Comparison of ENCODE assay signal across 16 cellular contexts in genomic region chrX:330726-331144, GRCh38. TPM values are rescaled to one million over a fixed set of nuclear protein-coding genes. Genes with fewer than 3 reads are reported as not detected.
DNase-seq lines count a peak whose midpoint lies in the region; ATAC-seq, FAIRE-seq and TF ChIP-seq lines count a peak whose summit lies in the region.
"Had no signal": no experiment of that assay in that cellular context is flagged by ENCODE, and none has a peak within 500 bp of the region (broad histone marks: within the 10 kb centered on the region; RNA-seq: fewer than 3 reads in every experiment).

No MANE protein-coding gene starts in this region.

- CTCF ChIA-PET in K562 (lab: Yijun Ruan, JAX; ENCODE audit: low intra/inter-chr PET ratio): no interaction called here

- H3K4me3 ChIP-seq in K562: no peak overlapping the region
- H3K4me3 ChIP-seq in left lung: no peak overlapping the region
- peak overlapping the region in 2 of 8 donors; percentile 10 to 50 for H3K4me3 ChIP-seq in spleen
- peak overlapping the region in 1 of 4 donors; percentile 13 for H3K4me3 ChIP-seq in Peyer's patch

- FAIRE-seq in K562 (lab: Jason Lieb, UNC): no peak
- FAIRE-seq: islet of Langerhans had no signal

- no peak overlapping the region for H3K4me2 ChIP-seq in K562 (ENCODE audit: insufficient read depth, low read length)

- H3K36me3 ChIP-seq in K562 (ENCODE audit: control insufficient read depth, insufficient read depth, low read length): no peaks in the 10 kb centered on the region
- peaks cover 0 to 23% of the 10 kb centered on the region in 2 donors for H3K36me3 ChIP-seq in left lung
- H3K36me3 ChIP-seq in spleen: peaks cover 0 to 35% (median 14%) of the 10 kb centered on the region in 6 donors
- peaks cover 0 to 3% (median 0%) of the 10 kb centered on the region in 3 donors for H3K36me3 ChIP-seq in Peyer's patch

- H3K9me1 ChIP-seq in K562 (ENCODE audit: control insufficient read depth, insufficient read depth, low read length): no peaks in the 10 kb centered on the region

- DNase-seq in activated gamma-delta T cell treated with Interleukin-2 at 50 U/mL for 16 hours: peak; percentile 3
- DNase-seq in activated gamma-delta T cell (lab: John Stamatoyannopoulos, UW): no peak
- DNase-seq in K562 (ENCODE audit: extremely low read depth in 1 of 4, low spot score in 3 of 4): no peak
- peak; percentile 22 to 58 for DNase-seq in left lung
- peak; percentile 78 for DNase-seq in spleen
- DNase-seq in NOMO-1 treated with dmso at 0.1 percent for 144 hours (lab: John Stamatoyannopoulos, UW; ENCODE audit: unreplicated experiment): no peak
- DNase-seq in Peyer's patch: no peak
- DNase-seq in SHP77 treated with DMSO at 0.1 percent for 48 hours (lab: John Stamatoyannopoulos, UW): no peak
- DNase-seq: activated effector memory CD4-positive, alpha-beta T cell treated with anti-CD3 and anti-CD28 coated beads, Interleukin-2, amount 50 U/mL, for 16 hours; cortex of kidney; NCI-H1048; stimulated activated naive B cell treated with anti-CD40 and anti-IgM and Interleukin-4, amounts not matched to agents 10 μg/mL and 1 μg/mL and 100 μg/mL, for 72 hours had no signal

- no CpG with 5 or more reads among the region's 28 CpGs for WGBS in K562 (ENCODE audit: insufficient coverage, low coverage, missing lambda C conversion rate)
- 11 to 35% (median 22%) methylated on average over 5 to 28 of the region's 28 CpGs for WGBS in spleen, 5 donors

- TF ChIP-seq POLR2A in K562 (conservative IDR thresholded peaks at IDR 0.05) (no peak), spleen (IDR thresholded peaks at IDR 0.05) (no peak), Peyer's patch (IDR thresholded peaks at IDR 0.05) (no peak)

- no peaks in the 10 kb centered on the region for H3K79me2 ChIP-seq in K562 (ENCODE audit: control insufficient read depth, insufficient read depth, low read length)

- peaks cover 0 to 3% of the 10 kb centered on the region in 2 experiments; a peak in 2 of 5 replicates for H3K4me1 ChIP-seq in K562 (replicated peaks in 1 of 2; ENCODE audit: control insufficient read depth in 2 of 2, insufficient read depth in 2 of 2, low read length in 2 of 2)
- H3K4me1 ChIP-seq in left lung: peaks cover 6 to 15% of the 10 kb centered on the region in 2 donors
- peaks cover 4 to 18% (median 11%) of the 10 kb centered on the region in 6 donors for H3K4me1 ChIP-seq in spleen
- peaks cover 0 to 10% (median 4%) of the 10 kb centered on the region in 4 donors for H3K4me1 ChIP-seq in Peyer's patch

- no peaks in the 10 kb centered on the region for H4K20me1 ChIP-seq in K562 (replicated peaks; ENCODE audit: control insufficient read depth, insufficient read depth, low read length)

- no peak overlapping the region for H3K9ac ChIP-seq in K562 (ENCODE audit: insufficient read depth in 1 of 2, low read depth in 2 of 2, low read length in 2 of 2)

- H3K9me3 ChIP-seq in K562 (replicated peaks; ENCODE audit: control insufficient read depth, insufficient read depth, low read depth, low read length) (no peaks in the 10 kb centered on the region), left lung (no peaks in the 10 kb centered on the region), spleen (no peaks in the 10 kb centered on the region), Peyer's patch (no peaks in the 10 kb centered on the region)
- H3K9me3 ChIP-seq: upper lobe of left lung had no signal

- no peak overlapping the region for H3K27ac ChIP-seq in K562 (ENCODE audit: extremely low read depth, low read depth, low read length)
- H3K27ac ChIP-seq in left lung: no peak overlapping the region
- no peak overlapping the region for H3K27ac ChIP-seq in spleen
- no peak overlapping the region for H3K27ac ChIP-seq in Peyer's patch
- H3K27ac ChIP-seq: epithelial cell of prostate, upper lobe of left lung, VCaP had no signal

- in situ Hi-C loops in K562 (cut with MboI): no loop called here

- TF ChIP-seq CTCF in K562 (IDR thresholded peaks at IDR 0.05 in 2 of 3, conservative IDR thresholded peaks at IDR 0.05 in 1 of 3; ENCODE audit: insufficient read depth in 2 of 3, low read depth in 1 of 3, low read length in 3 of 3) (no peak), left lung (IDR thresholded peaks at IDR 0.05) (no peak), spleen (IDR thresholded peaks at IDR 0.05 in 8 of 11, conservative IDR thresholded peaks at IDR 0.05 in 3 of 11) (no peak), Peyer's patch (IDR thresholded peaks at IDR 0.05) (no peak)

- H2AFZ ChIP-seq in K562 (ENCODE audit: low read depth, low read length): no peak overlapping the region

- no peak for TF ChIP-seq RAD21 in K562 (CRISPR knock-in tag; conservative IDR thresholded peaks at IDR 0.05 in 1 of 2, IDR thresholded peaks at IDR 0.05 in 1 of 2)

- intact Hi-C loops in K562 (cut with micrococcal nuclease): no loop called here
- intact Hi-C loops in left lung (cut with DNase I): no loop called here
- intact Hi-C loops in spleen (cut with DNase I; ENCODE audit: low total_unique reads): no loop called here

- POLR2A ChIA-PET in K562 (lab: Yijun Ruan, JAX): no interaction called here

- BruUV-seq in K562 (replicated peaks; lab: Mats Ljungman, UMichigan): no TSS peak

- ATAC-seq in K562: no peak
- ATAC-seq in left lung: no peak

- no peak for TF ChIP-seq EP300 in K562 (IDR thresholded peaks at IDR 0.05; ENCODE audit: low read length)

- no peaks in the 10 kb centered on the region; a peak in 1 of 5 replicates for H3K27me3 ChIP-seq in K562 (ENCODE audit: control insufficient read depth in 2 of 2, insufficient read depth in 2 of 2, low read length in 2 of 2)
- H3K27me3 ChIP-seq in left lung: peaks cover 19 to 31% of the 10 kb centered on the region in 2 donors
- H3K27me3 ChIP-seq in spleen (replicated peaks in 1 of 7): peaks cover 4 to 31% (median 23%) of the 10 kb centered on the region in 7 donors
- peaks cover 0 to 4% of the 10 kb centered on the region in 2 donors for H3K27me3 ChIP-seq in Peyer's patch

RNA-seq across cellular contexts. Expression of gene GTPBP6, which starts 12.1 kb away (rescaled TPM):
- 8.2 and 16.9 TPM in 2 replicates for total RNA-seq in K562 (2011; cell fraction: chromatin; rRNA removed; ENCODE audit: low replicate concordance)
- total RNA-seq in K562 (2011; cell fraction: nucleolus; rRNA removed): 12.7 and 13.9 TPM in 2 replicates
- 7.4 and 11.1 TPM in 2 replicates for total RNA-seq in K562 (2011; cell fraction: nucleoplasm; rRNA removed)
- 28.6 and 34.9 TPM in 2 replicates for total RNA-seq in K562 (2014; rRNA removed)
- total RNA-seq in K562 (2014; rRNA removed; fragmentation: Illumina TruSeq; extraction: Trizol): 1.8 and 2.7 TPM in 2 replicates
- total RNA-seq in K562 (2015; rRNA removed; fragmentation: Illumina TruSeq; extraction: Trizol): 11.6 and 13.3 TPM in 2 replicates
- 34.1 and 35.2 TPM in 2 replicates for total RNA-seq in K562 (2021)
- 8.0 and 13.2 TPM in 2 replicates for polyA plus RNA-seq in K562 (2011; rRNA removed)
- polyA plus RNA-seq in K562 (2011; cell fraction: cytosol; rRNA removed): 11.9 and 25.0 TPM in 2 replicates
- polyA plus RNA-seq in K562 (2011; cell fraction: nucleus; rRNA removed): 21.1 and 25.4 TPM in 2 replicates
- 18.5 and 21.7 TPM in 2 replicates for polyA plus RNA-seq in K562 (2012)
- 4.7 and 14.6 TPM in 2 replicates for polyA plus RNA-seq in K562 (2014; fragmentation: Illumina TruSeq; extraction: Trizol)
- under 1 TPM; 0.24 to 0.50 TPM for polyA plus RNA-seq in K562 (2014; fragmentation: Nextera tagmentation; extraction: Ambion mirVana)
- 23.7 and 26.4 TPM in 2 replicates for polyA plus RNA-seq in K562 (2014; rRNA removed)
- 4.6 and 6.0 TPM in 2 replicates for polyA minus RNA-seq in K562 (2011; rRNA and poly(A)+ RNA removed)
- 8.3 and 9.6 TPM in 2 replicates for polyA minus RNA-seq in K562 (2011; cell fraction: cytosol; rRNA and poly(A)+ RNA removed)
- 5.1 and 5.6 TPM in 2 replicates for polyA minus RNA-seq in K562 (2011; cell fraction: nucleus; rRNA and poly(A)+ RNA removed)
- 10 to 100 TPM; 41.0 to 57.8 TPM for total RNA-seq in left lung
- 10 to 100 TPM; 25.4 to 50.4 (median 37.6) TPM for total RNA-seq in spleen
- polyA plus RNA-seq in spleen: 10 to 100 TPM; 43.8 to 69.4 (median 43.9) TPM
- total RNA-seq in Peyer's patch: 10 to 100 TPM; 17.9 to 38.5 (median 30.8) TPM

RNA-seq across cellular contexts. Expression of gene PLCXD1, which starts 49.6 kb away (rescaled TPM):
- 52.4 and 139 TPM in 2 replicates for total RNA-seq in K562 (2011; cell fraction: chromatin; rRNA removed; ENCODE audit: low replicate concordance)
- 83.4 and 116 TPM in 2 replicates for total RNA-seq in K562 (2011; cell fraction: nucleolus; rRNA removed)
- 77.7 and 93.6 TPM in 2 replicates for total RNA-seq in K562 (2011; cell fraction: nucleoplasm; rRNA removed)
- total RNA-seq in K562 (2014; rRNA removed) (43.8 and 63.8 TPM in 2 replicates), K562 (2014; rRNA removed; fragmentation: Illumina TruSeq; extraction: Trizol) (10.8 and 12.2 TPM in 2 replicates), K562 (2015; rRNA removed; fragmentation: Illumina TruSeq; extraction: Trizol) (26.0 and 27.3 TPM in 2 replicates), K562 (2021) (50.5 and 52.6 TPM in 2 replicates), left lung (10 to 100 TPM; 17.0 to 17.8 TPM), spleen (10 to 100 TPM; 13.0 to 35.0 (median 24.3) TPM), Peyer's patch (10 to 100 TPM; 12.7 to 73.4 (median 18.9) TPM)
- polyA plus RNA-seq in K562 (2011; rRNA removed) (39.5 and 63.7 TPM in 2 replicates), K562 (2014; fragmentation: Illumina TruSeq; extraction: Trizol) (40.7 and 60.2 TPM in 2 replicates), K562 (2014; fragmentation: Nextera tagmentation; extraction: Ambion mirVana) (1 to 10 TPM; 6.0 to 6.2 TPM), K562 (2014; rRNA removed) (57.0 and 60.2 TPM in 2 replicates), spleen (10 to 100 TPM in 2 of 3 donors, 1 to 10 TPM in 1; 9.9 to 21.3 (median 11.5) TPM)
- 70.2 and 75.4 TPM in 2 replicates for polyA plus RNA-seq in K562 (2011; cell fraction: cytosol; rRNA removed)
- 99.5 and 137 TPM in 2 replicates for polyA plus RNA-seq in K562 (2011; cell fraction: nucleus; rRNA removed)
- 42.8 and 49.2 TPM in 2 replicates for polyA plus RNA-seq in K562 (2012)
- 27.5 and 36.2 TPM in 2 replicates for polyA minus RNA-seq in K562 (2011; rRNA and poly(A)+ RNA removed)
- 64.6 and 108 TPM in 2 replicates for polyA minus RNA-seq in K562 (2011; cell fraction: cytosol; rRNA and poly(A)+ RNA removed)
- polyA minus RNA-seq in K562 (2011; cell fraction: nucleus; rRNA and poly(A)+ RNA removed): 37.3 and 47.7 TPM in 2 replicates

RNA-seq across cellular contexts. Expression of gene PPP2R3B, which starts 56.0 kb away (rescaled TPM):
- 21.2 and 55.6 TPM in 2 replicates for total RNA-seq in K562 (2011; cell fraction: chromatin; rRNA removed; ENCODE audit: low replicate concordance)
- 36.2 and 47.1 TPM in 2 replicates for total RNA-seq in K562 (2011; cell fraction: nucleolus; rRNA removed)
- 22.7 and 27.4 TPM in 2 replicates for total RNA-seq in K562 (2011; cell fraction: nucleoplasm; rRNA removed)
- total RNA-seq in K562 (2014; rRNA removed): 14.7 and 16.2 TPM in 2 replicates
- total RNA-seq in K562 (2014; rRNA removed; fragmentation: Illumina TruSeq; extraction: Trizol): 3.3 and 4.4 TPM in 2 replicates
- 6.9 and 7.8 TPM in 2 replicates for total RNA-seq in K562 (2015; rRNA removed; fragmentation: Illumina TruSeq; extraction: Trizol)
- 15.4 and 18.2 TPM in 2 replicates for total RNA-seq in K562 (2021)
- polyA plus RNA-seq in K562 (2011; rRNA removed): 8.5 and 11.0 TPM in 2 replicates
- 6.7 and 10.8 TPM in 2 replicates for polyA plus RNA-seq in K562 (2011; cell fraction: cytosol; rRNA removed)
- polyA plus RNA-seq in K562 (2011; cell fraction: nucleus; rRNA removed): 69.9 and 88.7 TPM in 2 replicates
- 9.5 and 25.9 TPM in 2 replicates for polyA plus RNA-seq in K562 (2012)
- polyA plus RNA-seq in K562 (2014; fragmentation: Illumina TruSeq; extraction: Trizol): 3.8 and 8.0 TPM in 2 replicates
- polyA plus RNA-seq in K562 (2014; fragmentation: Nextera tagmentation; extraction: Ambion mirVana): under 1 TPM in 1 of 2 experiments, not detected in 1; 0.04 TPM
- polyA plus RNA-seq in K562 (2014; rRNA removed): 13.6 and 14.3 TPM in 2 replicates
- 11.0 and 12.1 TPM in 2 replicates for polyA minus RNA-seq in K562 (2011; rRNA and poly(A)+ RNA removed)
- 16.1 and 39.0 TPM in 2 replicates for polyA minus RNA-seq in K562 (2011; cell fraction: cytosol; rRNA and poly(A)+ RNA removed)
- 20.7 and 22.9 TPM in 2 replicates for polyA minus RNA-seq in K562 (2011; cell fraction: nucleus; rRNA and poly(A)+ RNA removed)
- 10 to 100 TPM; 11.2 to 12.8 TPM for total RNA-seq in left lung
- total RNA-seq in spleen: 10 to 100 TPM; 12.6 to 34.2 (median 24.4) TPM
- polyA plus RNA-seq in spleen: 10 to 100 TPM; 27.0 to 62.2 (median 45.8) TPM
- 10 to 100 TPM in 2 of 4 donors, 1 to 10 TPM in 2; 4.0 to 65.2 (median 13.1) TPM for total RNA-seq in Peyer's patch

Comparison
In these comparisons a context has a peak if more than half of its experiments do, and no peak if none do; other contexts are left out.
1. DNase-seq: peak in activated gamma-delta T cell treated with Interleukin-2 at 50 U/mL for 16 hours (single experiment), left lung (2 of 2) and spleen (single experiment); none in activated gamma-delta T cell (single experiment), K562 (0 of 4), NOMO-1 treated with dmso at 0.1 percent for 144 hours (single experiment), Peyer's patch (0 of 3) and SHP77 treated with DMSO at 0.1 percent for 48 hours (single experiment).